Comparison of ENCODE assay signal across 12 cellular contexts in the genomic region with DNA sequence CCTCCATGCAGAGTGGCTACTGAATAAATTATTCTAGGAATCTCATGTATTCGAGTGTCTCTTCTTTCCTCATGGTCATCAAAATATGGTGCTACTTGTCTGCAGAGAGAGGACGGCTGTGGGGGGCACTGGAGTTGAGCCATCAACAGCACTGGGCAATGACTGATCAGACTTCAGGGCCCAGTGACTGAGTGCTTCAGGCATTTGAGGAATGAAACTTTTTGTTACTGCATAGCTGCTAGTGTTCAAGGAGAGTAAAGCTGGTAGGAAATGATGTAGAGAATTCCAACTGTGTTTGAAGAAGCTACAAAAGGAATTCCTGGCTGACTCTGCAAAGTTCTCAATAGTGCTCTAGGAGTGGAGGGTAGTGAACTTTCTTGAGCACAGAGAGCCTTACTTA.
DNase-seq lines count a peak whose midpoint lies in the region; ATAC-seq, FAIRE-seq and TF ChIP-seq lines count a peak whose summit lies in the region.
"Had no signal": no experiment of that assay in that cellular context is flagged by ENCODE, and none has a peak within 500 bp of the region (broad histone marks: within the 10 kb centered on the region; RNA-seq: fewer than 3 reads in every experiment).

No MANE protein-coding gene starts in this region.

- peak overlapping the region; percentile 90 for H3K27ac ChIP-seq in HUES6 (ENCODE audit: low read depth, low read length)
- H3K27ac ChIP-seq: BLaER1 treated with 17β-estradiol and CSF1 and Interleukin-3, amounts not matched to agents 10 nM and 100 nM; vagina; VCaP had no signal

- H3K27me3 ChIP-seq in HUES6 (ENCODE audit: control insufficient read depth, insufficient read depth, low read length) (no peaks in the 10 kb centered on the region), bronchial epithelial cell (ENCODE audit: control insufficient read depth, insufficient read depth, low read length) (no peaks in the 10 kb centered on the region)
- H3K27me3 ChIP-seq: BLaER1 treated with 17β-estradiol and CSF1 and Interleukin-3, amounts not matched to agents 10 nM and 100 nM; vagina had no signal

- no peak overlapping the region for H3K9ac ChIP-seq in HUES6 (ENCODE audit: low read length)
- H3K9ac ChIP-seq: BLaER1 treated with 17β-estradiol and CSF1 and Interleukin-3, amounts not matched to agents 10 nM and 100 nM had no signal

- no peak for TF ChIP-seq CTCF in AG04449 (IDR thresholded peaks at IDR 0.05; ENCODE audit: insufficient read depth, low read length, missing control alignments)
- no peak for TF ChIP-seq CTCF in bronchial epithelial cell (IDR thresholded peaks at IDR 0.05; ENCODE audit: insufficient read depth, low read length, severe bottlenecking)

- peak; percentile 79 for DNase-seq in AG04449 (ENCODE audit: low read depth, low spot score)
- peak; percentile 78 for DNase-seq in bronchial epithelial cell (ENCODE audit: low read depth)
- DNase-seq in kidney tubule cell (ENCODE audit: low spot score) = peak; percentile 98
- DNase-seq in D341Med (ENCODE audit: low spot score) = no peak
- no peak for DNase-seq in left lobe of liver (ENCODE audit: low spot score)
- DNase-seq: dermis blood vessel endothelial cell had no signal

- FAIRE-seq in bronchial epithelial cell (lab: Jason Lieb, UNC) = no peak

- POLR2A ChIA-PET in AG04449 (lab: Yijun Ruan, JAX) = interaction anchor here (0.7 to 1.0 kb wide), 4 partner anchors 25 to 29 kb away, joined by 3 to 4 read pairs (median 3); no protein-coding TSS in a partner anchor

- H3K4me3 ChIP-seq in AG04449 (ENCODE audit: low read depth, low read length) = no peak overlapping the region
- no peak overlapping the region for H3K4me3 ChIP-seq in HUES6 (ENCODE audit: low read depth, low read length)
- no peak overlapping the region for H3K4me3 ChIP-seq in bronchial epithelial cell (ENCODE audit: low read depth, low read length)
- H3K4me3 ChIP-seq: BLaER1 treated with 17β-estradiol and CSF1 and Interleukin-3, amounts not matched to agents 10 nM and 100 nM; vagina had no signal

- peaks cover 51% of the 10 kb centered on the region for H3K4me1 ChIP-seq in HUES6 (ENCODE audit: control insufficient read depth, insufficient read depth, low read length)
- H3K4me1 ChIP-seq: vagina had no signal

- no peaks in the 10 kb centered on the region for H3K9me3 ChIP-seq in HUES6 (ENCODE audit: control insufficient read depth, insufficient read depth, low read depth, low read length)
- H3K9me3 ChIP-seq: BLaER1 treated with 17β-estradiol and CSF1 and Interleukin-3, amounts not matched to agents 10 nM and 100 nM; vagina had no signal

- ATAC-seq in HG03571 (IDR thresholded peaks at IDR 0.05; ENCODE audit: unreplicated experiment) (no peak), left lobe of liver (no peak), HG03520 (IDR thresholded peaks at IDR 0.05; ENCODE audit: unreplicated experiment) (no peak)

- CTCF ChIA-PET in AG04449 (lab: Yijun Ruan, JAX) = interaction anchor here (1.2 to 1.5 kb wide), 6 partner anchors 12 to 268 kb away, joined by 3 to 4 read pairs (median 4); no protein-coding TSS in a partner anchor

- H3K36me3 ChIP-seq in HUES6 (ENCODE audit: control insufficient read depth, insufficient read depth, low read length) (no peaks in the 10 kb centered on the region), bronchial epithelial cell (ENCODE audit: control insufficient read depth, insufficient read depth, low read length) (no peaks in the 10 kb centered on the region)
- H3K36me3 ChIP-seq: BLaER1 treated with 17β-estradiol and CSF1 and Interleukin-3, amounts not matched to agents 10 nM and 100 nM; vagina had no signal

Comparison
In these comparisons a context has a peak if more than half of its experiments do, and no peak if none do; other contexts are left out.
1. DNase-seq: peak in AG04449 (single experiment), bronchial epithelial cell (single experiment) and kidney tubule cell (single experiment); none in D341Med (single experiment) and left lobe of liver (single experiment).